1 cellular context compared by ENCODE assay signal in the genomic region with DNA sequence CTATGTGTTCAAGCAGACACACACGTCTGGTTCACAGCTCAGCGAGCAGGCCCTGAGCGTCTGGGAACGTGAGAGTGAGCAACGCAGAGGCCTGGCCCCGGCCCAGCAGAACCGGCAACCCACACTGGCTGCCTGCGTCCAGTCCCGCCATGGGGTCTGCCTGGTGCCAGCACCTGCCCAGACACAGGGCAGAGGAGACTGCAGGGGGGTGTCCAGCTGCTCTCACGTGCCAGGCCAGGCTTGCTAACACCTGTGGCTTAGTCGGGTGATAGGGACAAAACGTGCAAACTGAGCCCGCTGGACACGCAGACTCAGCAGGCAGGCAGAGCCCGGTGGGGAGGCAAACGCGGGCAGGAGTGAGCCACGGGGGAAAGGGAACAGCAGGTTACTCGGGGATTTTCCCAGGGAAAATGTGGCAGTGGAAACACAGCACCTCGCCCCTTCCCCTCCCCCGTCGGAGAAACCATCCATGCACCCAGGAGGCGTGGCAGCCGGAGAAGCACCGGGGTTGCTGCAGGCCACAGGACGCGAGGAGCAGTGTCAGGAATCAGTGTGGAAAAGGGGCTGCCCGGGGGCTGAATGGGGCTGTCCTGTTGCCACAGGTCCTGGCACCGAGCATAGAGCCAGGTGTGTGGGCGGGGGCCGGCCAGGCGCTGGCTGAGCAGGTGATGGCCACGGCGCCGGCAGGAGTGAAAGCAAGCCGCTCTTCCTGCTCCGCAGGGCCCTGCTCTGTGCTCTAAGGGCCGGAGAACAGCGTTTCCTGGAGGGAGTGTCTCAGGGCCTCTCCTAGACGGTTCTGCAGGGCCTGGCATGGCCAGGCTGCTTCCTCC.
TF ChIP-seq lines count a peak whose summit lies in the region.

No MANE protein-coding gene starts in this region.

TF ChIP-seq in HepG2, 621 proteins besides CTCF, POLR2A, EP300 and RAD21 (continued from another document):
- TF ChIP-seq ZNF800 (CRISPR knock-in tag; IDR thresholded peaks at IDR 0.05) (no peak), AGO2 (optimal IDR thresholded peaks at IDR 0.05; ENCODE audit: low read depth, low read length) (peak; percentile 39), ZNF678 (CRISPR knock-in tag; IDR thresholded peaks at IDR 0.05) (no peak), ZSCAN25 (CRISPR knock-in tag; IDR thresholded peaks at IDR 0.05) (no peak)
- TF ChIP-seq, protein P1, sequence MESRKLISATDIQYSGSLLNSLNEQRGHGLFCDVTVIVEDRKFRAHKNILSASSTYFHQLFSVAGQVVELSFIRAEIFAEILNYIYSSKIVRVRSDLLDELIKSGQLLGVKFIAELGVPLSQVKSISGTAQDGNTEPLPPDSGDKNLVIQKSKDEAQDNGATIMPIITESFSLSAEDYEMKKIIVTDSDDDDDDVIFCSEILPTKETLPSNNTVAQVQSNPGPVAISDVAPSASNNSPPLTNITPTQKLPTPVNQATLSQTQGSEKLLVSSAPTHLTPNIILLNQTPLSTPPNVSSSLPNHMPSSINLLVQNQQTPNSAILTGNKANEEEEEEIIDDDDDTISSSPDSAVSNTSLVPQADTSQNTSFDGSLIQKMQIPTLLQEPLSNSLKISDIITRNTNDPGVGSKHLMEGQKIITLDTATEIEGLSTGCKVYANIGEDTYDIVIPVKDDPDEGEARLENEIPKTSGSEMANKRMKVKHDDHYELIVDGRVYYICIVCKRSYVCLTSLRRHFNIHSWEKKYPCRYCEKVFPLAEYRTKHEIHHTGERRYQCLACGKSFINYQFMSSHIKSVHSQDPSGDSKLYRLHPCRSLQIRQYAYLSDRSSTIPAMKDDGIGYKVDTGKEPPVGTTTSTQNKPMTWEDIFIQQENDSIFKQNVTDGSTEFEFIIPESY (CRISPR knock-in tag; IDR thresholded peaks at IDR 0.05), result no peak
